In genomic region chr6:35601331-35602132, GRCh38 we compare ENCODE assay signal across 8 cellular contexts.
DNase-seq lines count a peak whose midpoint lies in the region; ATAC-seq and TF ChIP-seq lines count a peak whose summit lies in the region.

No MANE protein-coding gene starts in this region.

- TF ChIP-seq POLR2A in NB4 (IDR thresholded peaks at IDR 0.05; ENCODE audit: extremely low read depth, insufficient read length) = no peak
- TF ChIP-seq POLR2A in esophagus muscularis mucosa (IDR thresholded peaks at IDR 0.05; ENCODE audit: low read depth) = no peak
- no peak for TF ChIP-seq POLR2A in suprapubic skin (IDR thresholded peaks at IDR 0.05)

- H3K27ac ChIP-seq in esophagus muscularis mucosa (replicated peaks in 1 of 4) (peak overlapping the region; percentile 89 to 98 (median 95)), suprapubic skin (peak overlapping the region; percentile 99)
- H3K27ac ChIP-seq in naive thymus-derived CD4-positive, alpha-beta T cell (ENCODE audit: low read depth, low read length) = peak overlapping the region; percentile 87

- no peaks in the 10 kb centered on the region for H3K27me3 Mint-ChIP-seq in naive thymus-derived CD4-positive, alpha-beta T cell

- H3K27me3 ChIP-seq in esophagus muscularis mucosa = no peaks in the 10 kb centered on the region
- H3K27me3 ChIP-seq in naive thymus-derived CD4-positive, alpha-beta T cell (ENCODE audit: control insufficient read depth in 2 of 2, insufficient read depth in 2 of 2, low read length in 2 of 2) = no peaks in the 10 kb centered on the region
- H3K27me3 ChIP-seq in suprapubic skin = no peaks in the 10 kb centered on the region

- H3K9me3 Mint-ChIP-seq in naive thymus-derived CD4-positive, alpha-beta T cell = no peaks in the 10 kb centered on the region

- ATAC-seq in naive thymus-derived CD4-positive, alpha-beta T cell = peak; percentile 90
- no peak for ATAC-seq in HG02884 (IDR thresholded peaks at IDR 0.05; ENCODE audit: unreplicated experiment)
- no peak for ATAC-seq in GM18858 (IDR thresholded peaks at IDR 0.05; ENCODE audit: unreplicated experiment)

- intact Hi-C loops in esophagus muscularis mucosa (cut with DNase I) = loop anchor here (5.0 kb wide), 1 partner anchor 126 kb away; no protein-coding TSS in a partner anchor
- intact Hi-C loops in naive thymus-derived CD4-positive, alpha-beta T cell (cut with micrococcal nuclease) = loop anchor here (1.0 to 5.0 kb wide), 12 partner anchors 7 to 136 kb away; partner anchors contain the start of genes ARMC12 (in 1 of the 2) and FKBP5 (in 1 of the 2)

- TF ChIP-seq EP300 in esophagus muscularis mucosa (IDR thresholded peaks at IDR 0.05) (peak; percentile 100), suprapubic skin (IDR thresholded peaks at IDR 0.05) (peak; percentile 99)

- DNase-seq in C1 segment of cervical spinal cord (lab: John Stamatoyannopoulos, UW) = peak in 9 of 14 donors; percentile 7 to 53 (median 27)
- peak; percentile 86 for DNase-seq in NB4 (ENCODE audit: low read depth)
- peak; percentile 45 for DNase-seq in activated T-cell treated with anti-CD3 and anti-CD28 coated beads for 24 hours (ENCODE audit: low read depth)
- DNase-seq in esophagus muscularis mucosa (ENCODE audit: extremely low spot score) = peak; percentile 94
- DNase-seq in naive thymus-derived CD4-positive, alpha-beta T cell = peak in 8 of 9 donors; percentile 42 to 96 (median 92)
- DNase-seq in suprapubic skin (ENCODE audit: low spot score in 2 of 2) = peak in 1 of 2 donors; percentile 83

- peaks cover 1 to 40% (median 19%) of the 10 kb centered on the region in 5 donors for H3K36me3 Mint-ChIP-seq in naive thymus-derived CD4-positive, alpha-beta T cell

- H3K36me3 ChIP-seq in esophagus muscularis mucosa (peaks cover 8 to 37% (median 19%) of the 10 kb centered on the region in 4 donors), suprapubic skin (peaks cover 7% of the 10 kb centered on the region)
- H3K36me3 ChIP-seq in naive thymus-derived CD4-positive, alpha-beta T cell (ENCODE audit: control insufficient read depth in 2 of 3, insufficient read depth in 3 of 3, low read length in 3 of 3) = peaks cover 0 to 8% (median 0%) of the 10 kb centered on the region in 3 experiments

- 9% methylated on average over 8 of the region's 8 CpGs for WGBS in esophagus muscularis mucosa
- WGBS in suprapubic skin = 3% methylated on average over 8 of the region's 8 CpGs

- H3K9me3 ChIP-seq in esophagus muscularis mucosa (no peaks in the 10 kb centered on the region), suprapubic skin (no peaks in the 10 kb centered on the region)
- no peaks in the 10 kb centered on the region for H3K9me3 ChIP-seq in naive thymus-derived CD4-positive, alpha-beta T cell (ENCODE audit: control insufficient read depth in 2 of 3, low read length in 3 of 3)

- H3K27ac Mint-ChIP-seq in naive thymus-derived CD4-positive, alpha-beta T cell = peak overlapping the region; percentile 90 to 97 (median 93)

- peak overlapping the region; percentile 69 to 90 (median 86) for H3K4me3 Mint-ChIP-seq in naive thymus-derived CD4-positive, alpha-beta T cell

- POLR2A ChIA-PET in naive thymus-derived CD4-positive, alpha-beta T cell (lab: Charles Lee) = interaction anchor here (0.6 to 18.9 kb wide), 22 partner anchors 9 to 326 kb away, joined by 3 to 426 read pairs (median 4); partner anchors contain the start of gene ARMC12

- CTCF ChIA-PET in naive thymus-derived CD4-positive, alpha-beta T cell (lab: Charles Lee) = interaction anchor here (0.7 to 19.5 kb wide), 8 partner anchors 11 to 135 kb away, joined by 3 to 272 read pairs (median 22); partner anchors contain the start of gene ARMC12

- TF ChIP-seq CTCF in NB4 (IDR thresholded peaks at IDR 0.05; ENCODE audit: low read depth, low read length) (no peak), esophagus muscularis mucosa (IDR thresholded peaks at IDR 0.05) (no peak), suprapubic skin (IDR thresholded peaks at IDR 0.05) (no peak)

- peaks cover 35 to 90% (median 78%) of the 10 kb centered on the region in 7 donors for H3K4me1 Mint-ChIP-seq in naive thymus-derived CD4-positive, alpha-beta T cell

- peak overlapping the region; percentile 1 for H3K4me3 ChIP-seq in NB4 (ENCODE audit: low read depth, low read length)
- peak overlapping the region; percentile 0 to 38 (median 28) for H3K4me3 ChIP-seq in esophagus muscularis mucosa
- peak overlapping the region; percentile 58 for H3K4me3 ChIP-seq in naive thymus-derived CD4-positive, alpha-beta T cell (ENCODE audit: low read length)
- H3K4me3 ChIP-seq in suprapubic skin = peak overlapping the region; percentile 21

- H3K4me1 ChIP-seq in esophagus muscularis mucosa (peaks cover 68 to 98% (median 95%) of the 10 kb centered on the region in 4 donors), suprapubic skin (peaks cover 97% of the 10 kb centered on the region)
- H3K4me1 ChIP-seq in naive thymus-derived CD4-positive, alpha-beta T cell (ENCODE audit: control insufficient read depth in 2 of 2, insufficient read depth in 2 of 2, low read length in 2 of 2) = peaks cover 77 to 80% of the 10 kb centered on the region in 2 donors

Comparison
In these comparisons a context has a peak if more than half of its experiments do, and no peak if none do; other contexts are left out.
1. H3K4me3 ChIP-seq: peak in every context shown above with its lines; median percentile 58 in naive thymus-derived CD4-positive, alpha-beta T cell; 28 in esophagus muscularis mucosa; 21 in suprapubic skin; 1 in NB4.